ENCODE assay signal across 26 cellular contexts in the genomic region with DNA sequence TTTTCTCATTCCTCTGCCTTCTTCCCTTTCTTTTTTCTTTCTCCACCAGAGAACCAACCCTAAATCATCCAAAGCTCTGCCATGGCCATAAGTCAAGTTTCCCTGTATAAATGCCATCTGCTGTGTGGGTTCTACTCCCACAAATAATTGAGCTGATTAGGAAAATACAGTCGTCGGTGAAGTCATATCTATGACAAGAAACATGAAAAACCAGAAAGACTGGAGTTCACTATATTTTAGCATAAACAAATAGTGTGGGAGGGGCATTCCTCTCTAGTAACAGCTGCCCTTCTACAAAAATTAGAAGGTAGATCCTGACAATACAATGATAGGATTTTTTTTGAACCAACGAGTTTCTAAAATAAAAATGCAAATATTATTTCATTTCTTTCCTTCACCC. TPM values are rescaled to one million over a fixed set of nuclear protein-coding genes. Genes with fewer than 3 reads are reported as not detected.
"Had no signal": no experiment of that assay in that cellular context is flagged by ENCODE, and none has a peak within 500 bp of the region (broad histone marks: within the 10 kb centered on the region; RNA-seq: fewer than 3 reads in every experiment).

No MANE protein-coding gene starts in this region.

- DNase-seq: activated CD4-positive, alpha-beta T cell treated with anti-CD3 and anti-CD28 coated beads for 48 hours; activated CD4-positive, alpha-beta T cell treated with anti-CD3 and anti-CD28 coated beads, Interleukin-2, amount 50 U/mL, for 4 hours; activated CD4-positive, CD25-positive, alpha-beta regulatory T cell treated with anti-CD3 and anti-CD28 coated beads, Interleukin-2, amount 50 U/mL, for 72 hours; activated CD8-positive, alpha-beta T cell treated with anti-CD3 and anti-CD28 coated beads, Interleukin-2, amount 10 ng/mL, durations not matched to agents 7 days and 5 days; activated gamma-delta T cell; activated naive CD4-positive, alpha-beta T cell treated with anti-CD3 and anti-CD28 coated beads for 36 hours; activated T-cell treated with anti-CD3 and anti-CD28 coated beads, Interleukin-2, amount 50 U/mL, for 4 hours; amygdala; brain microvascular endothelial cell; caudate nucleus; KG1; NCI-H1092 treated with DMSO at 0.1 percent for 48 hours; NCI-H1417 treated with DMSO at 0.1 percent for 48 hours; NCI-H1694; NCI-H2029; NCI-H524; NK-92 treated with Interleukin-12 subunit alpha and Interleukin-12 subunit beta, amount 100 ng/mL, for 24 hours; OCI-M1; Peyer's patch; SHP77 had no signal

- H3K27me3 Mint-ChIP-seq: activated naive CD8-positive, alpha-beta T cell; IgD-negative memory B cell had no signal

- H3K4me3 ChIP-seq: Peyer's patch had no signal

- H3K4me1 ChIP-seq: Peyer's patch had no signal

- H3K36me3 ChIP-seq: brain microvascular endothelial cell, Peyer's patch had no signal

- H3K27ac Mint-ChIP-seq: activated CD8-positive, alpha-beta T cell treated with anti-CD3 and anti-CD28 coated beads, Interleukin-2, amount 10 ng/mL, durations not matched to agents 7 days and 5 days; activated naive CD4-positive, alpha-beta T cell treated with anti-CD3 and anti-CD28 coated beads for 36 hours; activated naive CD8-positive, alpha-beta T cell; IgD-negative memory B cell; T-helper 1 cell treated with Interleukin-12 subunit alpha and Interleukin-12 subunit beta and Interleukin-4 antibody, amounts not matched to agents 30 μg/mL and 1 μg/mL, for 36 hours; WTC11 had no signal

- H3K4me1 Mint-ChIP-seq: IgD-negative memory B cell had no signal

- H3K4me3 Mint-ChIP-seq: activated CD8-positive, alpha-beta T cell treated with anti-CD3 and anti-CD28 coated beads, Interleukin-2, amount 10 ng/mL, durations not matched to agents 7 days and 5 days; activated naive CD4-positive, alpha-beta T cell treated with anti-CD3 and anti-CD28 coated beads for 36 hours; activated naive CD8-positive, alpha-beta T cell; activated T-cell treated with anti-CD3 and anti-CD28 coated beads, Interleukin-2, amount 50 U/mL, for 4 hours; IgD-negative memory B cell; T-helper 1 cell treated with Interleukin-12 subunit alpha and Interleukin-12 subunit beta and Interleukin-4 antibody, amounts not matched to agents 30 μg/mL and 1 μg/mL, for 36 hours; WTC11 had no signal

- H3K27ac ChIP-seq: brain microvascular endothelial cell, Peyer's patch had no signal

- H3K36me3 Mint-ChIP-seq: activated naive CD8-positive, alpha-beta T cell; IgD-negative memory B cell; WTC11 had no signal

- H3K27me3 ChIP-seq: brain microvascular endothelial cell, Peyer's patch had no signal

- ATAC-seq: activated CD8-positive, alpha-beta T cell treated with anti-CD3 and anti-CD28 coated beads, Interleukin-2, amount 10 ng/mL, durations not matched to agents 7 days and 5 days; activated T-cell treated with anti-CD3 and anti-CD28 coated beads, Interleukin-2, amount 50 U/mL, for 4 hours; WTC11 had no signal

- H3K9me3 Mint-ChIP-seq: T-helper 1 cell treated with Interleukin-12 subunit alpha and Interleukin-12 subunit beta and Interleukin-4 antibody, amounts not matched to agents 30 μg/mL and 1 μg/mL, for 36 hours; WTC11 had no signal

- H3K9me3 ChIP-seq: Peyer's patch had no signal

RNA-seq across cellular contexts. Expression of gene SPOCK3, which starts 48.8 kb away (rescaled TPM):
- total RNA-seq: activated CD8-positive, alpha-beta T cell treated with anti-CD3 and anti-CD28 coated beads, Interleukin-2, amount 10 ng/mL, durations not matched to agents 7 days and 5 days; activated naive CD4-positive, alpha-beta T cell treated with anti-CD3 and anti-CD28 coated beads for 36 hours; activated T-cell treated with anti-CD3 and anti-CD28 coated beads, Interleukin-2, amount 50 U/mL, for 4 hours; LHCN-M2; SK-MEL-5 had no signal
